In genomic region chr17:16653367-16654041, GRCh38 we compare ENCODE assay signal across 8 cellular contexts. TPM values are rescaled to one million over a fixed set of nuclear protein-coding genes. Genes with fewer than 3 reads are reported as not detected.
DNase-seq lines count a peak whose midpoint lies in the region; ATAC-seq and TF ChIP-seq lines count a peak whose summit lies in the region.

TSS of gene ZNF624 (minus strand) at chr17:16653850.

- H3K36me3 Mint-ChIP-seq in activated CD4-positive, alpha-beta T cell treated with anti-CD3 and anti-CD28 coated beads, Interleukin-2, amount 10 ng/mL, durations not matched to agents 7 days and 5 days (ENCODE audit: low read depth): peaks cover 4% of the 10 kb centered on the region

- peaks cover 7% of the 10 kb centered on the region for H3K27me3 Mint-ChIP-seq in activated CD4-positive, alpha-beta T cell treated with anti-CD3 and anti-CD28 coated beads, Interleukin-2, amount 10 ng/mL, durations not matched to agents 7 days and 5 days

- peaks cover 17% of the 10 kb centered on the region for H3K4me1 Mint-ChIP-seq in activated CD4-positive, alpha-beta T cell treated with anti-CD3 and anti-CD28 coated beads, Interleukin-2, amount 10 ng/mL, durations not matched to agents 7 days and 5 days

- peak within 1 kb of the TSS; percentile 64 for H3K4me3 ChIP-seq in BE2C (ENCODE audit: low read depth, low read length)

- no peaks in the 10 kb centered on the region for H3K9me3 Mint-ChIP-seq in activated CD4-positive, alpha-beta T cell treated with anti-CD3 and anti-CD28 coated beads, Interleukin-2, amount 10 ng/mL, durations not matched to agents 7 days and 5 days

- H3K27me3 ChIP-seq in BE2C: no peaks in the 10 kb centered on the region

- no peak for TF ChIP-seq CTCF in BE2C (IDR thresholded peaks at IDR 0.05; ENCODE audit: low read depth, low read length)

- no peaks in the 10 kb centered on the region for H3K36me3 ChIP-seq in BE2C

- H3K27ac Mint-ChIP-seq in activated CD4-positive, alpha-beta T cell treated with anti-CD3 and anti-CD28 coated beads, Interleukin-2, amount 10 ng/mL, durations not matched to agents 7 days and 5 days: peak within 1 kb of the TSS; percentile 77

- ATAC-seq in HG03439 (IDR thresholded peaks at IDR 0.05; ENCODE audit: unreplicated experiment) (peak; percentile 86), left colon (peak; percentile 95)

- no peaks in the 10 kb centered on the region for H3K9me3 ChIP-seq in BE2C

- intact Hi-C loops in left colon (cut with DNase I, micrococcal nuclease): no loop called here

- no peaks in the 10 kb centered on the region for H3K4me1 ChIP-seq in BE2C

- POLR2A ChIA-PET in activated CD4-positive, alpha-beta T cell treated with anti-CD3 and anti-CD28 coated beads, Interleukin-2, amount 10 ng/mL, durations not matched to agents 7 days and 5 days (lab: Charles Lee): no interaction called here

- peak; percentile 87 for DNase-seq in BE2C
- peak; percentile 81 for DNase-seq in GM19238 (ENCODE audit: insufficient read length, low spot score)
- DNase-seq in NCI-H510A treated with DMSO at 0.1 percent for 48 hours (lab: John Stamatoyannopoulos, UW): peak; percentile 98
- DNase-seq in activated CD4-positive, alpha-beta T cell treated with anti-CD3 and anti-CD28 coated beads, Interleukin-2, amount 10 ng/mL, durations not matched to agents 7 days and 5 days: peak; percentile 87
- peak; percentile 74 for DNase-seq in cortex of kidney (lab: John Stamatoyannopoulos, UW)
- DNase-seq in left colon: peak; percentile 96
- DNase-seq in stimulated activated CD4-positive, alpha-beta T cell treated with anti-CD3 and anti-CD28 coated beads, Interleukin-1b, Interleukin-23, amount 100 ng/mL, for 4 hours (ENCODE audit: low read depth in 2 of 2): peak; percentile 81 to 86

- peak within 1 kb of the TSS; percentile 78 for H3K4me3 Mint-ChIP-seq in activated CD4-positive, alpha-beta T cell treated with anti-CD3 and anti-CD28 coated beads, Interleukin-2, amount 10 ng/mL, durations not matched to agents 7 days and 5 days

- CTCF ChIA-PET in activated CD4-positive, alpha-beta T cell treated with anti-CD3 and anti-CD28 coated beads, Interleukin-2, amount 10 ng/mL, durations not matched to agents 7 days and 5 days (lab: Charles Lee): interaction anchor here (1.1 to 1.6 kb wide), 2 partner anchors 36 to 69 kb away, joined by 3 to 9 read pairs; partner anchors contain the start of gene CCDC144A

RNA-seq across cellular contexts. Expression of gene ZNF624, which starts in this region (rescaled TPM):
- 0.60 TPM for polyA plus RNA-seq in BE2C (2012; ENCODE audit: insufficient read depth, insufficient read length, low read depth)
- 1 to 10 TPM; 5.1 to 5.4 TPM for total RNA-seq in activated CD4-positive, alpha-beta T cell treated with anti-CD3 and anti-CD28 coated beads, Interleukin-2, amount 10 ng/mL, durations not matched to agents 7 days and 5 days
- total RNA-seq in left colon: 1 to 10 TPM; 3.7 to 6.1 TPM

Comparison
In these comparisons a context has a peak if more than half of its experiments do, and no peak if none do; other contexts are left out.
1. Peak in every context shown above with its lines: DNase-seq, ATAC-seq and H3K4me3 ChIP-seq.